2 cellular contexts compared by ENCODE assay signal in genomic region chr22:39530692-39531331, GRCh38.
TF ChIP-seq lines count a peak whose summit lies in the region.

No MANE protein-coding gene starts in this region.

TF ChIP-seq in SK-N-SH, 30 proteins besides CTCF, POLR2A, EP300 and RAD21 (continued from another document):
- TF ChIP-seq REST (IDR thresholded peaks at IDR 0.05; ENCODE audit: low read depth, low read length) (no peak), ZBTB33 (IDR thresholded peaks at IDR 0.05; ENCODE audit: borderline replicate concordance, low read depth) (no peak), FOXM1 (IDR thresholded peaks at IDR 0.05; ENCODE audit: low read depth) (no peak), MXI1 (IDR thresholded peaks at IDR 0.05; ENCODE audit: low read depth, low read length) (no peak), PBX3 (IDR thresholded peaks at IDR 0.05) (no peak), MEF2A (IDR thresholded peaks at IDR 0.05; ENCODE audit: borderline replicate concordance, low read depth) (no peak), NRF1 (IDR thresholded peaks at IDR 0.05; ENCODE audit: low read depth, low read length) (no peak), TCF12 (IDR thresholded peaks at IDR 0.05) (no peak), RFX5 (IDR thresholded peaks at IDR 0.05; ENCODE audit: low read length) (no peak), SMC3 (IDR thresholded peaks at IDR 0.05; ENCODE audit: low read depth, low read length) (no peak), FOXJ3 (CRISPR knock-in tag; IDR thresholded peaks at IDR 0.05) (no peak), USF2 (IDR thresholded peaks at IDR 0.05; ENCODE audit: borderline replicate concordance, low read depth, low read length) (no peak)
TF ChIP-seq in SK-N-SH: peak in this region for 0.

TF ChIP-seq in SK-N-SH treated with all-trans-retinoic acid at 6 μM for 48 hours, 23 proteins besides CTCF, POLR2A, EP300 and RAD21 (continued from another document):
- no peak for TF ChIP-seq CSRNP3 (CRISPR knock-in tag; IDR thresholded peaks at IDR 0.05)
TF ChIP-seq in SK-N-SH treated with all-trans-retinoic acid at 6 μM for 48 hours: peak in this region for 0.
